ENCODE assay signal across 8 cellular contexts in genomic region chr3:172750368-172751187, GRCh38. TPM values are rescaled to one million over a fixed set of nuclear protein-coding genes. Genes with fewer than 3 reads are reported as not detected.
DNase-seq lines count a peak whose midpoint lies in the region; ATAC-seq and TF ChIP-seq lines count a peak whose summit lies in the region.

Gene ECT2 (plus strand): TSS chr3:172750726. CDS start chr3:172754531, 3,805 bp downstream.

- intact Hi-C loops in CD14-positive monocyte (cut with micrococcal nuclease) = loop anchor here in 1 of 2 donors (5.0 kb wide), 2 partner anchors 38 to 73 kb away; partner anchors contain the start of gene NCEH1

- H3K9me3 Mint-ChIP-seq in CD14-positive monocyte = peaks cover 0 to 2% (median 0%) of the 10 kb centered on the region in 7 donors

- peak within 1 kb of the TSS; percentile 85 to 98 (median 95) for H3K27ac Mint-ChIP-seq in CD14-positive monocyte

- H3K36me3 Mint-ChIP-seq in CD14-positive monocyte = peaks cover 6 to 12% of the 10 kb centered on the region in 2 donors

- H3K27me3 Mint-ChIP-seq in CD14-positive monocyte (ENCODE audit: low read depth in 3 of 3) = peaks cover 0 to 1% (median 0%) of the 10 kb centered on the region in 3 donors

- peak within 1 kb of the TSS; percentile 98 to 99 for H3K4me3 Mint-ChIP-seq in CD14-positive monocyte

- DNase-seq in CD14-positive monocyte (ENCODE audit: low spot score) = peak; percentile 99
- DNase-seq in NCI-H748 (lab: John Stamatoyannopoulos, UW; ENCODE audit: unreplicated experiment) = peak; percentile 99
- DNase-seq in activated CD4-positive, alpha-beta T cell treated with anti-CD3 and anti-CD28 coated beads, Interleukin-2, amount 50 U/mL, for 1 hour = peak; percentile 97
- peak; percentile 100 for DNase-seq in dedifferentiated amniotic fluid mesenchymal stem cell (ENCODE audit: extremely low spot score)
- DNase-seq in left kidney (ENCODE audit: low read depth, low spot score) = peak; percentile 100
- peak; percentile 96 to 97 for DNase-seq in stimulated activated CD4-positive, alpha-beta T cell treated with anti-CD3 and anti-CD28 coated beads, Interleukin-2, amount 100 ng/mL, for 24 hours

- H3K4me1 Mint-ChIP-seq in CD14-positive monocyte = peaks cover 25% of the 10 kb centered on the region

- peak; percentile 79 for TF ChIP-seq CTCF in CD14-positive monocyte (IDR thresholded peaks at IDR 0.05)

- ATAC-seq in GM19372 (IDR thresholded peaks at IDR 0.05; ENCODE audit: low read depth, unreplicated experiment) = peak; percentile 95
- peak; percentile 99 for ATAC-seq in HG03558 (IDR thresholded peaks at IDR 0.05; ENCODE audit: extremely low read depth, unreplicated experiment)

RNA-seq across cellular contexts. Expression of gene ECT2, which starts in this region (rescaled TPM):
- 1 to 10 TPM; 2.6 to 3.3 TPM for polyA plus RNA-seq in CD14-positive monocyte

Comparison
In these comparisons a context has a peak if more than half of its experiments do, and no peak if none do; other contexts are left out.
1. Peak in every context shown above with its lines: DNase-seq and ATAC-seq.